Comparison of ENCODE assay signal across 35 cellular contexts in the genomic region with DNA sequence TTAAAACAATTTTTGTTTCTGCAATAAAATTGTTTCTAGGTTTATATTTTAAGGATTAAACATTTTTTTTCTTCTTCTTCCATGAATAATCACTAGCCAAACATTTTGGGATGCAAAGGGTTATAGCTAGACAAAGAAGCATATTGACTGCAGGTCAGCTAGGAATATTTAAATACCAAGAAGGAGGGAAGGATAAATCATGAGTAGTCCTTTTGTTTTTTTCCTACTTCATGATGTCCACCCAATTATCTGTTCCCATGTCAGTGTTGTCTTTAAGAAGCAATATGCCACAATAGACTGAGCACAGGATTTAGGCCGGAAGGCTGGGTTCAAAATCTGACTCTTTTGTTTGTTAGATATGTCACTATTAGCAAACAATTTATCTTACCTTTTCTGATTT.
"Had no signal": no experiment of that assay in that cellular context is flagged by ENCODE, and none has a peak within 500 bp of the region (broad histone marks: within the 10 kb centered on the region; RNA-seq: fewer than 3 reads in every experiment).

No MANE protein-coding gene starts in this region.

- DNase-seq: activated effector memory CD4-positive, alpha-beta T cell treated with anti-CD3 and anti-CD28 coated beads, Interleukin-2, amount 50 U/mL, for 16 hours; activated effector memory CD4-positive, alpha-beta T cell treated with Interleukin-2 at 50 U/mL for 16 hours; activated gamma-delta T cell; activated gamma-delta T cell treated with Interleukin-2 at 50 U/mL for 16 hours; activated naive CD4-positive, alpha-beta T cell; activated naive CD4-positive, alpha-beta T cell treated with anti-CD3 and anti-CD28 coated beads for 36 hours; activated naive CD4-positive, alpha-beta T cell treated with anti-CD3 and anti-CD28 coated beads, Interleukin-2, amount 10 ng/mL, durations not matched to agents 7 days and 5 days; activated naive CD4-positive, alpha-beta T cell treated with anti-CD3 and anti-CD28 coated beads, Interleukin-2, amount 50 U/mL, for 16 hours; activated naive CD4-positive, alpha-beta T cell treated with Interleukin-2 at 50 U/mL for 16 hours; activated naive CD8-positive, alpha-beta T cell treated with anti-CD3 and anti-CD28 coated beads for 36 hours; activated naive CD8-positive, alpha-beta T cell treated with anti-CD3 and anti-CD28 coated beads, Interleukin-2, amount 10 ng/mL, durations not matched to agents 7 days and 5 days; activated naive CD8-positive, alpha-beta T cell treated with anti-CD3 and anti-CD28 coated beads, Interleukin-2, amount 50 U/mL, for 24 hours; activated T-cell treated with anti-CD3 and anti-CD28 coated beads, Interleukin-2, amount 50 U/mL, for 1 hour; activated T-cell treated with anti-CD3 and anti-CD28 coated beads, Interleukin-2, amount 50 U/mL, for 24 hours; activated T-cell treated with anti-CD3 and anti-CD28 coated beads, Interleukin-2, amount 50 U/mL, for 4 hours; activated T-cell treated with anti-CD3 and anti-CD28 coated beads, Interleukin-2, amount 50 U/mL, for 48 hours; activated T-cell treated with anti-CD3 and anti-CD28 coated beads, Interleukin-2, amount 50 U/mL, for 72 hours; adrenal gland; amniotic stem cell; amygdala; anterior cingulate cortex; aorta; body of pancreas; brain microvascular endothelial cell; caudate nucleus; central memory CD4-positive, alpha-beta T cell; cerebellar nuclear complex had no signal

- H3K27me3 Mint-ChIP-seq: activated naive CD4-positive, alpha-beta T cell treated with anti-CD3 and anti-CD28 coated beads, Interleukin-2, amount 10 ng/mL, durations not matched to agents 7 days and 5 days; activated naive CD4-positive, alpha-beta T cell treated with anti-CD3 and anti-CD28 coated beads, Interleukin-2, amount 50 U/mL, for 24 hours; activated naive CD8-positive, alpha-beta T cell; activated naive CD8-positive, alpha-beta T cell treated with anti-CD3 and anti-CD28 coated beads for 36 hours; activated naive CD8-positive, alpha-beta T cell treated with anti-CD3 and anti-CD28 coated beads, Interleukin-2, amount 10 ng/mL, durations not matched to agents 7 days and 5 days; activated naive CD8-positive, alpha-beta T cell treated with anti-CD3 and anti-CD28 coated beads, Interleukin-2, amount 50 U/mL, for 24 hours; activated T-cell treated with anti-CD3 and anti-CD28 coated beads, Interleukin-2, amount 50 U/mL, for 24 hours; activated T-helper 17 cell treated with anti-CD3 and anti-CD28 coated beads, Interleukin-2, amount 50 U/mL, for 72 hours; brain; central memory CD8-positive, alpha-beta T cell had no signal

- H3K4me1 Mint-ChIP-seq: activated naive CD4-positive, alpha-beta T cell treated with anti-CD3 and anti-CD28 coated beads, Interleukin-2, amount 10 ng/mL, durations not matched to agents 7 days and 5 days; activated naive CD4-positive, alpha-beta T cell treated with anti-CD3 and anti-CD28 coated beads, Interleukin-2, amount 50 U/mL, for 24 hours; activated naive CD8-positive, alpha-beta T cell treated with anti-CD3 and anti-CD28 coated beads for 36 hours; activated naive CD8-positive, alpha-beta T cell treated with anti-CD3 and anti-CD28 coated beads, Interleukin-2, amount 10 ng/mL, durations not matched to agents 7 days and 5 days; activated naive CD8-positive, alpha-beta T cell treated with anti-CD3 and anti-CD28 coated beads, Interleukin-2, amount 50 U/mL, for 24 hours; activated T-helper 17 cell treated with anti-CD3 and anti-CD28 coated beads, Interleukin-2, amount 50 U/mL, for 72 hours; brain; central memory CD8-positive, alpha-beta T cell had no signal

- H3K4me3 Mint-ChIP-seq: activated naive CD4-positive, alpha-beta T cell treated with anti-CD3 and anti-CD28 coated beads for 36 hours; activated naive CD4-positive, alpha-beta T cell treated with anti-CD3 and anti-CD28 coated beads, Interleukin-2, amount 10 ng/mL, durations not matched to agents 7 days and 5 days; activated naive CD4-positive, alpha-beta T cell treated with anti-CD3 and anti-CD28 coated beads, Interleukin-2, amount 50 U/mL, for 24 hours; activated naive CD8-positive, alpha-beta T cell; activated naive CD8-positive, alpha-beta T cell treated with anti-CD3 and anti-CD28 coated beads for 36 hours; activated naive CD8-positive, alpha-beta T cell treated with anti-CD3 and anti-CD28 coated beads, Interleukin-2, amount 10 ng/mL, durations not matched to agents 7 days and 5 days; activated naive CD8-positive, alpha-beta T cell treated with anti-CD3 and anti-CD28 coated beads, Interleukin-2, amount 50 U/mL, for 24 hours; activated T-cell treated with anti-CD3 and anti-CD28 coated beads, Interleukin-2, amount 50 U/mL, for 24 hours; activated T-cell treated with anti-CD3 and anti-CD28 coated beads, Interleukin-2, amount 50 U/mL, for 4 hours; activated T-cell treated with anti-CD3 and anti-CD28 coated beads, Interleukin-2, amount 50 U/mL, for 72 hours; activated T-helper 1 cell treated with anti-CD3 and anti-CD28 coated beads, Interleukin-12 subunit alpha, Interleukin-12 subunit beta, Interleukin-2, Interleukin-4 antibody, amounts not matched to agents 30 ng/mL and 10 ng/mL and 1 ng/mL, durations not matched to agents 14 hours and 24 hours and 36 hours; activated T-helper 17 cell treated with anti-CD3 and anti-CD28 coated beads, Interleukin-2, amount 50 U/mL, for 72 hours; brain; central memory CD8-positive, alpha-beta T cell had no signal

- H3K36me3 Mint-ChIP-seq: activated naive CD4-positive, alpha-beta T cell treated with anti-CD3 and anti-CD28 coated beads, Interleukin-2, amount 50 U/mL, for 72 hours; brain had no signal

- H3K27ac Mint-ChIP-seq: activated naive CD4-positive, alpha-beta T cell treated with anti-CD3 and anti-CD28 coated beads for 36 hours; activated naive CD4-positive, alpha-beta T cell treated with anti-CD3 and anti-CD28 coated beads, Interleukin-2, amount 10 ng/mL, durations not matched to agents 7 days and 5 days; activated naive CD4-positive, alpha-beta T cell treated with anti-CD3 and anti-CD28 coated beads, Interleukin-2, amount 50 U/mL, for 24 hours; activated naive CD4-positive, alpha-beta T cell treated with anti-CD3 and anti-CD28 coated beads, Interleukin-2, amount 50 U/mL, for 72 hours; activated naive CD8-positive, alpha-beta T cell; activated naive CD8-positive, alpha-beta T cell treated with anti-CD3 and anti-CD28 coated beads for 36 hours; activated naive CD8-positive, alpha-beta T cell treated with anti-CD3 and anti-CD28 coated beads, Interleukin-2, amount 10 ng/mL, durations not matched to agents 7 days and 5 days; activated naive CD8-positive, alpha-beta T cell treated with anti-CD3 and anti-CD28 coated beads, Interleukin-2, amount 50 U/mL, for 24 hours; activated T-cell treated with anti-CD3 and anti-CD28 coated beads, Interleukin-2, amount 50 U/mL, for 24 hours; activated T-cell treated with anti-CD3 and anti-CD28 coated beads, Interleukin-2, amount 50 U/mL, for 72 hours; activated T-helper 1 cell treated with anti-CD3 and anti-CD28 coated beads, Interleukin-12 subunit alpha, Interleukin-12 subunit beta, Interleukin-2, Interleukin-4 antibody, amounts not matched to agents 30 ng/mL and 10 ng/mL and 1 ng/mL, durations not matched to agents 14 hours and 24 hours and 36 hours; activated T-helper 17 cell treated with anti-CD3 and anti-CD28 coated beads, Interleukin-2, amount 50 U/mL, for 72 hours; activated T-helper 2 cell treated with anti-CD3 and anti-CD28 coated beads, Interferon-gamma antibody, Interleukin-2, Interleukin-4, amounts not matched to agents 10 μg/mL and 5 μg/mL and 100 μg/mL, durations not matched to agents 14 hours and 24 hours and 36 hours; brain had no signal

- ATAC-seq: activated naive CD4-positive, alpha-beta T cell treated with anti-CD3 and anti-CD28 coated beads, Interleukin-2, amount 50 U/mL, for 72 hours; activated naive CD8-positive, alpha-beta T cell treated with anti-CD3 and anti-CD28 coated beads, Interleukin-2, amount 50 U/mL, for 24 hours; activated T-cell treated with anti-CD3 and anti-CD28 coated beads, Interleukin-2, amount 50 U/mL, for 4 hours; activated T-cell treated with anti-CD3 and anti-CD28 coated beads, Interleukin-2, amount 50 U/mL, for 72 hours; activated T-helper 17 cell treated with anti-CD3 and anti-CD28 coated beads, Interleukin-2, amount 50 U/mL, for 72 hours; body of pancreas had no signal

- H3K9me3 Mint-ChIP-seq: activated naive CD4-positive, alpha-beta T cell treated with anti-CD3 and anti-CD28 coated beads for 36 hours; activated naive CD4-positive, alpha-beta T cell treated with anti-CD3 and anti-CD28 coated beads, Interleukin-2, amount 10 ng/mL, durations not matched to agents 7 days and 5 days; activated naive CD4-positive, alpha-beta T cell treated with anti-CD3 and anti-CD28 coated beads, Interleukin-2, amount 50 U/mL, for 24 hours; activated naive CD4-positive, alpha-beta T cell treated with anti-CD3 and anti-CD28 coated beads, Interleukin-2, amount 50 U/mL, for 72 hours; activated naive CD8-positive, alpha-beta T cell treated with anti-CD3 and anti-CD28 coated beads for 36 hours; activated naive CD8-positive, alpha-beta T cell treated with anti-CD3 and anti-CD28 coated beads, Interleukin-2, amount 10 ng/mL, durations not matched to agents 7 days and 5 days; activated naive CD8-positive, alpha-beta T cell treated with anti-CD3 and anti-CD28 coated beads, Interleukin-2, amount 50 U/mL, for 24 hours; activated T-cell treated with anti-CD3 and anti-CD28 coated beads, Interleukin-2, amount 50 U/mL, for 24 hours; activated T-cell treated with anti-CD3 and anti-CD28 coated beads, Interleukin-2, amount 50 U/mL, for 4 hours; activated T-cell treated with anti-CD3 and anti-CD28 coated beads, Interleukin-2, amount 50 U/mL, for 72 hours; activated T-helper 1 cell treated with anti-CD3 and anti-CD28 coated beads, Interleukin-12 subunit alpha, Interleukin-12 subunit beta, Interleukin-2, Interleukin-4 antibody, amounts not matched to agents 30 ng/mL and 10 ng/mL and 1 ng/mL, durations not matched to agents 14 hours and 24 hours and 36 hours; activated T-helper 17 cell treated with anti-CD3 and anti-CD28 coated beads, Interleukin-2, amount 50 U/mL, for 72 hours; activated T-helper 2 cell treated with anti-CD3 and anti-CD28 coated beads, Interferon-gamma antibody, Interleukin-2, Interleukin-4, amounts not matched to agents 10 μg/mL and 5 μg/mL and 100 μg/mL, durations not matched to agents 14 hours and 24 hours and 36 hours; brain; central memory CD8-positive, alpha-beta T cell had no signal
